In the genomic region with DNA sequence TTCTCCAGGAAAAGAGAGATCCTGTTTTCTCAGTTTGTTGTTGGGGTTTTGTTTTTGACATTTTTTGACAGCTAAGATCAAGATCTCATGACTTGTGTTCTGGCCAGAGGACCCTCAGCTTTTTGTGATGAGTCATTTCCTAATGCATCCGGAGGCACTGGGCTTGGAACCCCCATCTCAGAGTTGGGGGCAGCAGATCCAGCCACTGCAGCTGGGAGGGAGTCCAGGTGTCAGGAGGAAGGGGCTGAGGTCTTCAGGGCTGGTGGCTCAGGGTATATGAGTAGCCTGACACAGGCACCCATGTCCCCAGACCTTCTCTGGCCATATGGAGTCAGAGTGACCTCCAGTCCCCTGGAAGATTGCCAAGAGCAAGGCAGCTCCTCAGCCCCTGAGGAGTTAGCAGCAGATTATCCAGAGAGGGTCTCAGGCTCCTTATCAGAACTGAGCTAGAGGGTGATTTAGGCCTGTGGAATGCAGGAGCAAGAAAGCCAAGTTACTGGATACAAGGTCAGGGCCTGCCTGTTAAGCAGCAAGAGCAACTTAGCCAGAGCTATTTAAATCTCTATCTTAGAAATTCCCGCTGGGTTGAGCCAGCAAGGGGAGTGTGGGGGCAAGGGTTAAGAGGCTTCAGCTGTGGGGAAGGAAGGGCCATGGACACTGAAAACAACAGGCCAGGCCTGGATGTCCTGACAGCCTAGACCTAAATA, we compare ENCODE assay signal across 7 cellular contexts.
DNase-seq lines count a peak whose midpoint lies in the region; ATAC-seq, FAIRE-seq and TF ChIP-seq lines count a peak whose summit lies in the region.

No MANE protein-coding gene starts in this region.

- no peaks in the 10 kb centered on the region; the same call in 1 of the 2 replicates for H3K23me2 ChIP-seq in H1 (ENCODE audit: low read depth, low read length)

- CTCF ChIA-PET in H1 (lab: Charles Lee; ENCODE audit: partially characterized antibody), result interaction anchor here (0.7 to 2.5 kb wide), 10 partner anchors 9 to 136 kb away, joined by 3 to 7 read pairs (median 4); no protein-coding TSS in a partner anchor

- no peak overlapping the region for H3K4me3 ChIP-seq in H1 (ENCODE audit: extremely low read depth in 1 of 4, insufficient read depth in 2 of 4, low read depth in 3 of 4, low read length in 4 of 4)
- no peak overlapping the region for H3K4me3 ChIP-seq in lower lobe of right lung

- H4K8ac ChIP-seq in H1 (ENCODE audit: extremely low read depth, insufficient read depth, low read length), result no peak overlapping the region

- H3K79me1 ChIP-seq in H1 (ENCODE audit: low read depth, low read length), result no peaks in the 10 kb centered on the region

- H3K56ac ChIP-seq in H1 (replicated peaks; ENCODE audit: insufficient read length, low read depth, low read length), result no peak overlapping the region

- 0 out of 2 replicates have a peak overlapping the region, but pooled peaks have one; percentile 18 for H2BK5ac ChIP-seq in H1 (ENCODE audit: low read depth, low read length)

- H3K36me3 ChIP-seq in H1 (ENCODE audit: control insufficient read depth in 2 of 4, insufficient read depth in 4 of 4, low read length in 3 of 4) (no peaks in the 10 kb centered on the region), lower lobe of right lung (no peaks in the 10 kb centered on the region)

- no peak overlapping the region; the same call in 1 of the 2 replicates for H2AK5ac ChIP-seq in H1 (ENCODE audit: low read depth, low read length)

- H3K27ac ChIP-seq in H1 (ENCODE audit: low read depth, low read length) (no peak overlapping the region), lower lobe of right lung (peak overlapping the region; percentile 68)

- peak overlapping the region; percentile 67; the same call in 1 of the 2 replicates for H2BK15ac ChIP-seq in H1 (ENCODE audit: low read length)

- H2BK20ac ChIP-seq in H1 (ENCODE audit: low read length), result no peak overlapping the region

- no peak for TF ChIP-seq POLR2A in H1 (IDR thresholded peaks at IDR 0.05; ENCODE audit: control extremely low read depth in 1 of 2, low read depth in 2 of 2, low read length in 2 of 2)

- H3K18ac ChIP-seq in H1 (ENCODE audit: extremely low read depth, low read length), result no peak overlapping the region

- no peak for TF ChIP-seq RAD21 in H1 (IDR thresholded peaks at IDR 0.05 in 1 of 2, conservative IDR thresholded peaks at IDR 0.05 in 1 of 2; ENCODE audit: low read depth in 2 of 2, low read length in 2 of 2)

- 66% methylated on average over 2 of the region's 2 CpGs; no CpG with 5 or more reads in 1 of the 2 experiments for WGBS in H1 (ENCODE audit: extremely low coverage in 1 of 2, insufficient coverage in 1 of 2, insufficient read length in 1 of 2, insufficient replicate concordance in 2 of 2, low coverage in 1 of 2, low lambda C conversion rate in 2 of 2, missing lambda C conversion rate in 1 of 2), 2 experiments

- ATAC-seq in lower lobe of right lung, result peak; percentile 75 to 88
- ATAC-seq in HG02981 (IDR thresholded peaks at IDR 0.05; ENCODE audit: unreplicated experiment), result no peak

- H2BK12ac ChIP-seq in H1 (ENCODE audit: low read depth, low read length), result no peak overlapping the region

- no peak overlapping the region; a peak in 1 of 4 replicates for H3K4me2 ChIP-seq in H1 (ENCODE audit: insufficient read depth in 1 of 2, low read depth in 2 of 2, low read length in 2 of 2)

- H3K9me3 ChIP-seq in H1 (ENCODE audit: insufficient read depth in 2 of 2, low read depth in 1 of 2, low read length in 1 of 2) (no peaks in the 10 kb centered on the region), lower lobe of right lung (no peaks in the 10 kb centered on the region)

- no peak overlapping the region for H2AFZ ChIP-seq in H1 (ENCODE audit: low read length)

- H3K9ac ChIP-seq in H1 (replicated peaks in 1 of 4; ENCODE audit: extremely low read depth in 1 of 4, low read depth in 3 of 4, low read length in 3 of 4), result no peak overlapping the region

- H2BK120ac ChIP-seq in H1 (replicated peaks; ENCODE audit: low read depth, low read length), result no peak overlapping the region

- H3K79me2 ChIP-seq in H1 (ENCODE audit: control insufficient read depth in 1 of 2, insufficient read depth in 2 of 2, low read length in 2 of 2), result no peaks in the 10 kb centered on the region

- FAIRE-seq in H1 (lab: Jason Lieb, UNC) (no peak), urothelium cell line (lab: Jason Lieb, UNC) (no peak)

- peak overlapping the region; percentile 8 for H4K91ac ChIP-seq in H1 (replicated peaks; ENCODE audit: insufficient read length, low read length)

- H3K27me3 ChIP-seq in H1 (replicated peaks in 1 of 4; ENCODE audit: control insufficient read depth in 3 of 4, extremely low read depth in 1 of 4, insufficient read depth in 3 of 4, low read length in 3 of 4) (no peaks in the 10 kb centered on the region), lower lobe of right lung (ENCODE audit: low read depth) (no peaks in the 10 kb centered on the region)

- no peak for TF ChIP-seq EP300 in H1 (IDR thresholded peaks at IDR 0.05; ENCODE audit: borderline replicate concordance in 1 of 2, low read depth in 2 of 2, low read length in 2 of 2)

- POLR2A ChIA-PET in H1 (lab: Charles Lee; ENCODE audit: partially characterized antibody), result no interaction called here

- H3K23ac ChIP-seq in H1 (ENCODE audit: insufficient read length), result no peak overlapping the region

- H3K4me1 ChIP-seq in H1 (replicated peaks in 1 of 4; ENCODE audit: control insufficient read depth in 3 of 4, insufficient read depth in 4 of 4, low read length in 3 of 4), result peaks cover 2 to 13% (median 9%) of the 10 kb centered on the region in 4 experiments
- H3K4me1 ChIP-seq in lower lobe of right lung, result peaks cover 53% of the 10 kb centered on the region

- H4K5ac ChIP-seq in H1 (ENCODE audit: insufficient read length, low read depth, low read length), result no peak overlapping the region

- DNase-seq in NCI-H2227 (lab: John Stamatoyannopoulos, UW; ENCODE audit: unreplicated experiment) (peak; percentile 43), H1 (ENCODE audit: low read depth in 1 of 2, low spot score in 2 of 2) (peak in 1 of 2 experiments; percentile 43), lower lobe of right lung (no peak), urothelium cell line (ENCODE audit: low spot score) (peak; percentile 45), GM20000 (ENCODE audit: low spot score) (no peak)
- DNase-seq in activated CD4-positive, alpha-beta T cell treated with anti-CD3 and anti-CD28 coated beads for 48 hours, result no peak

- TF ChIP-seq CTCF in H1 (IDR thresholded peaks at IDR 0.05; ENCODE audit: control extremely low read depth in 1 of 3, insufficient read depth in 1 of 3, low read depth in 1 of 3, low read length in 3 of 3), result no peak
- no peak for TF ChIP-seq CTCF in lower lobe of right lung (IDR thresholded peaks at IDR 0.05)
- TF ChIP-seq CTCF in GM20000 (IDR thresholded peaks at IDR 0.05; ENCODE audit: extremely low read depth, missing control alignments), result no peak

- intact Hi-C loops in lower lobe of right lung (cut with DNase I), result no loop called here

- no peak overlapping the region for H3K4ac ChIP-seq in H1 (replicated peaks; ENCODE audit: insufficient read length, low read depth, low read length)

- no peaks in the 10 kb centered on the region for H4K20me1 ChIP-seq in H1 (replicated peaks in 1 of 2; ENCODE audit: control insufficient read depth in 1 of 2, insufficient read depth in 2 of 2, low read length in 2 of 2)

- H3K14ac ChIP-seq in H1 (ENCODE audit: insufficient read length), result no peak overlapping the region

TF ChIP-seq in H1, 55 proteins besides CTCF, POLR2A, EP300 and RAD21:
- 0 out of 2 replicates have a peak, but pooled peaks have one; percentile 23 for TF ChIP-seq TEAD4 (IDR thresholded peaks at IDR 0.05; ENCODE audit: low read depth, low read length)
- no peak for TF ChIP-seq EGR1 (IDR thresholded peaks at IDR 0.05; ENCODE audit: borderline replicate concordance, low read depth, low read length)

Comparison
In these comparisons a context has a peak if more than half of its experiments do, and no peak if none do; other contexts are left out.
1. DNase-seq: peak in NCI-H2227 (single experiment) and urothelium cell line (single experiment); none in lower lobe of right lung (single experiment), activated CD4-positive, alpha-beta T cell treated with anti-CD3 and anti-CD28 coated beads for 48 hours (single experiment) and GM20000 (single experiment).